Comparison of ENCODE assay signal across 8 cellular contexts in genomic region chr2:171922230-171923022, GRCh38. TPM values are rescaled to one million over a fixed set of nuclear protein-coding genes. Genes with fewer than 3 reads are reported as not detected.
A peak's percentile ranks its signal among the peaks of the same experiment; 100 is the strongest.
DNase-seq lines count a peak whose midpoint lies in the region; ATAC-seq, FAIRE-seq and TF ChIP-seq lines count a peak whose summit lies in the region.

Gene HAT1, plus strand, starts transcription at chr2:171922461. Its CDS starts 40 bp downstream, at chr2:171922501.

- H3K4me3 ChIP-seq in GM12865 (ENCODE audit: low read depth, low read length) (peak within 1 kb of the TSS; percentile 65), pancreas (peak within 1 kb of the TSS; percentile 38 to 82 (median 68)), tibial artery (peak within 1 kb of the TSS; percentile 87 to 96)

- H3K4me3 Mint-ChIP-seq in activated naive CD8-positive, alpha-beta T cell treated with anti-CD3 and anti-CD28 coated beads, Interleukin-2, amount 50 U/mL, for 24 hours, result peak within 1 kb of the TSS; percentile 100

- H3K27me3 ChIP-seq in pancreas (no peaks in the 10 kb centered on the region), tibial artery (no peaks in the 10 kb centered on the region)

- H3K27ac Mint-ChIP-seq in activated naive CD8-positive, alpha-beta T cell treated with anti-CD3 and anti-CD28 coated beads, Interleukin-2, amount 50 U/mL, for 24 hours, result peak within 1 kb of the TSS; percentile 99

- DNase-seq in GM12865 (ENCODE audit: low read depth) (peak; percentile 98), NCI-H1417 treated with DMSO at 0.1 percent for 48 hours (lab: John Stamatoyannopoulos, UW) (peak; percentile 28), SW480 (ENCODE audit: low spot score) (peak; percentile 96), Right ventricle myocardium superior (peak; percentile 98), pancreas (peak; percentile 95 to 98 (median 97)), tibial artery (peak; percentile 96 to 99)
- DNase-seq in activated naive CD8-positive, alpha-beta T cell treated with anti-CD3 and anti-CD28 coated beads, Interleukin-2, amount 50 U/mL, for 24 hours, result peak; percentile 98

- 0 to 1% methylated on average over 57 to 61 of the region's 61 CpGs for WGBS in pancreas, 2 donors

- H3K4me1 ChIP-seq in pancreas (peaks cover 4 to 19% (median 14%) of the 10 kb centered on the region in 3 donors), tibial artery (peaks cover 5 to 20% (median 18%) of the 10 kb centered on the region in 4 donors)

- H3K27ac ChIP-seq in pancreas (peak within 1 kb of the TSS; percentile 85 to 97 (median 90)), tibial artery (peak within 1 kb of the TSS; percentile 92 to 94)

- peaks cover 37% of the 10 kb centered on the region for H3K4me1 Mint-ChIP-seq in activated naive CD8-positive, alpha-beta T cell treated with anti-CD3 and anti-CD28 coated beads, Interleukin-2, amount 50 U/mL, for 24 hours

- H3K9me3 Mint-ChIP-seq in activated naive CD8-positive, alpha-beta T cell treated with anti-CD3 and anti-CD28 coated beads, Interleukin-2, amount 50 U/mL, for 24 hours, result no peaks in the 10 kb centered on the region

- H3K9me3 ChIP-seq in pancreas (no peaks in the 10 kb centered on the region), tibial artery (no peaks in the 10 kb centered on the region)

- peaks cover 20% of the 10 kb centered on the region for H3K36me3 Mint-ChIP-seq in activated naive CD8-positive, alpha-beta T cell treated with anti-CD3 and anti-CD28 coated beads, Interleukin-2, amount 50 U/mL, for 24 hours (ENCODE audit: low read depth)

- peak; percentile 79 for FAIRE-seq in pancreas (lab: Jason Lieb, UNC)

- TF ChIP-seq CTCF in GM12865 (IDR thresholded peaks at IDR 0.05; ENCODE audit: insufficient read depth, low read depth, low read length, missing control alignments), result no peak
- TF ChIP-seq CTCF in pancreas (IDR thresholded peaks at IDR 0.05), result no peak
- TF ChIP-seq CTCF in tibial artery (IDR thresholded peaks at IDR 0.05), result no peak

- no peaks in the 10 kb centered on the region for H3K27me3 Mint-ChIP-seq in activated naive CD8-positive, alpha-beta T cell treated with anti-CD3 and anti-CD28 coated beads, Interleukin-2, amount 50 U/mL, for 24 hours

- intact Hi-C loops in Right ventricle myocardium superior (cut with DNase I), result no loop called here
- intact Hi-C loops in pancreas (cut with DNase I), result no loop called here
- intact Hi-C loops in tibial artery (cut with DNase I; ENCODE audit: low total_unique reads), result loop anchor here (5.0 kb wide), 1 partner anchor 40 kb away; no protein-coding TSS in a partner anchor

- ATAC-seq in HG02763 (IDR thresholded peaks at IDR 0.05; ENCODE audit: unreplicated experiment) (peak; percentile 98), Right ventricle myocardium superior (ENCODE audit: poor library complexity) (peak; percentile 100), pancreas (peak; percentile 97 to 99 (median 98))
- peak; percentile 95 for ATAC-seq in activated naive CD8-positive, alpha-beta T cell treated with anti-CD3 and anti-CD28 coated beads, Interleukin-2, amount 50 U/mL, for 24 hours

- H3K36me3 ChIP-seq in pancreas, result no peaks in the 10 kb centered on the region
- H3K36me3 ChIP-seq in tibial artery, result peaks cover 3 to 16% (median 3%) of the 10 kb centered on the region in 3 donors

RNA-seq across cellular contexts. Expression of gene HAT1, which starts in this region (rescaled TPM):
- total RNA-seq in Right ventricle myocardium superior (31.1 TPM), pancreas (10 to 100 TPM; 13.5 to 19.0 (median 16.2) TPM)
- polyA plus RNA-seq in pancreas, result 10 to 100 TPM in 1 of 2 donors, 1 to 10 TPM in 1; 7.8 to 20.1 TPM

Comparison
In these comparisons a context has a peak if more than half of its experiments do, and no peak if none do; other contexts are left out.
1. Peak in every context shown above with its lines: DNase-seq, ATAC-seq, H3K4me3 ChIP-seq and H3K27ac ChIP-seq.
2. DNase-seq: peak in every context shown above with its lines; median percentile 98 in GM12865; 98 in activated naive CD8-positive, alpha-beta T cell treated with anti-CD3 and anti-CD28 coated beads, Interleukin-2, amount 50 U/mL, for 24 hours; 98 in Right ventricle myocardium superior; 98 in tibial artery; 97 in pancreas; 96 in SW480; 28 in NCI-H1417 treated with DMSO at 0.1 percent for 48 hours.